ENCODE assay signal across 1 cellular context in genomic region chr1:223479718-223480425, GRCh38.
TF ChIP-seq lines count a peak whose summit lies in the region.

No MANE protein-coding gene starts in this region.

TF ChIP-seq in WTC11, 78 proteins besides CTCF, POLR2A, EP300 and RAD21 (continued from another document):
- no peak for TF ChIP-seq ZNF512 (CRISPR knock-in tag; IDR thresholded peaks at IDR 0.05; ENCODE audit: borderline replicate concordance)
- no peak for TF ChIP-seq HMGA2 (CRISPR knock-in tag; IDR thresholded peaks at IDR 0.05)
- TF ChIP-seq ELF4 (CRISPR knock-in tag; IDR thresholded peaks at IDR 0.05; ENCODE audit: low read depth): no peak
- no peak for TF ChIP-seq ZNF138 (CRISPR knock-in tag; conservative IDR thresholded peaks at IDR 0.05)
